ENCODE assay signal across 9 cellular contexts in the genomic region with DNA sequence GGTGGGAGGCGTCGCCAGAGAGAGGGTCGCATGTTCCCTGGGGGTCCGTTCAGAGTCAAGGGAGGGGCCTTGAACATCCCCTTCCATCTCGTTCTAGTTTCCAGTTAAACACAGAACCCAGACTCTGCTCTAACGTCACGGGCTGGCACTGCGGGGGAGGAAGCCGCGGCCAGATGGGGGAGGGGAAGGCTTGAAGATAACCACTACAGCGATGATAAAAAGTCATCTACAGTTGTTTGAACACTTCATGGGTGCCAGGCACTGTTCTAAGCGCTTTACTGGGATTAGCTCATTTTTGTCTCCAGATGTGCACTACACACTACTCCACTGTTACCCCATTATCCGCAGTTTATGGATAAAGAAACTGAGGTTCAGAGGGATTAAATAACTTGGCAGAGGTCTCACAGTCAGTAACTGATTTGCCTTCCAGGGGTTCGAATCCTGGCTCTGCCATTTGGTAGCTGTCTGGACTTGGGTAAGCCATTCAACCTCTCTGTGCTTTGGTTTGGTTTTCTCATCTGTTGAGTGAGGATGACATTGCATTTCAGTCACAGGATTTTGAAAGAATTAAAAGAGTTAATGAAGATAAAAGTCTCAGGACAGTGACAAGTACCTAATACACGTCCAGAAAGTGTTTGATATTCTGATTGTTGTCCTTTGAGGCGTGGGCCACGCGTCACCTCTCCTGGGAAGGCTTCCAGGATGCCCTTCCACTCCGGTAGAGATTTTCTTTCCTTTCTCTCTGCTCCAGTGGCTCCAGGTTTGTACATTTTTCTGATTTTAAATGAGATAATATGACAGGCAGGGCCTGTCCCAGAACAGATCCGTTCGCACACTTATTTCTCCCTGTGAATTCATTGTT. TPM values are rescaled to one million over a fixed set of nuclear protein-coding genes. Genes with fewer than 3 reads are reported as not detected.
DNase-seq lines count a peak whose midpoint lies in the region; ATAC-seq and TF ChIP-seq lines count a peak whose summit lies in the region.
"Had no signal": no experiment of that assay in that cellular context is flagged by ENCODE, and none has a peak within 500 bp of the region (broad histone marks: within the 10 kb centered on the region; RNA-seq: fewer than 3 reads in every experiment).

No MANE protein-coding gene starts in this region.

- H3K9me3 ChIP-seq in HEK293 (ENCODE audit: control insufficient read depth, insufficient read depth, low read depth, low read length): no peaks in the 10 kb centered on the region
- no peaks in the 10 kb centered on the region for H3K9me3 ChIP-seq in mucosa of rectum (ENCODE audit: control insufficient read depth in 2 of 2, low read length in 2 of 2)
- H3K9me3 ChIP-seq in thyroid gland: no peaks in the 10 kb centered on the region
- H3K9me3 ChIP-seq in gastrocnemius medialis: no peaks in the 10 kb centered on the region

- POLR2A ChIA-PET in HEK293 (lab: Yijun Ruan, JAX): interaction anchor here (2.0 kb wide), 1 partner anchor 17 kb away, joined by 5 read pairs; no protein-coding TSS in a partner anchor

- H3K27me3 ChIP-seq in mucosa of rectum (ENCODE audit: control insufficient read depth in 2 of 2, insufficient read depth in 2 of 2, low read length in 2 of 2) (no peaks in the 10 kb centered on the region), thyroid gland (no peaks in the 10 kb centered on the region), gastrocnemius medialis (peaks cover 15 to 25% (median 17%) of the 10 kb centered on the region in 3 donors)

- TF ChIP-seq POLR2A in thyroid gland (IDR thresholded peaks at IDR 0.05): no peak
- TF ChIP-seq POLR2A in gastrocnemius medialis (IDR thresholded peaks at IDR 0.05): no peak

- DNase-seq in T-helper 1 cell (peak in 3 of 5 donors; percentile 34 to 77 (median 43)), thyroid gland (peak; percentile 68 to 79), foreskin fibroblast (no peak), gastrocnemius medialis (no peak)
- DNase-seq: IMR-90 had no signal

- no peak overlapping the region for H3K27ac ChIP-seq in HEK293 (ENCODE audit: extremely low read depth, low read depth, low read length)
- peak overlapping the region; percentile 91 for H3K27ac ChIP-seq in angular gyrus (ENCODE audit: low read depth, low read length)
- H3K27ac ChIP-seq in mucosa of rectum (ENCODE audit: low read depth in 2 of 2, low read length in 2 of 2): peak overlapping the region; percentile 83 to 87
- H3K27ac ChIP-seq in thyroid gland: peak overlapping the region; percentile 60 to 83 (median 80)
- no peak overlapping the region for H3K27ac ChIP-seq in gastrocnemius medialis

- H3K36me3 ChIP-seq in HEK293 (ENCODE audit: control insufficient read depth in 2 of 2, insufficient read depth in 1 of 2, low read length in 2 of 2): no peaks in the 10 kb centered on the region
- no peaks in the 10 kb centered on the region for H3K36me3 ChIP-seq in mucosa of rectum (ENCODE audit: control insufficient read depth in 2 of 2, insufficient read depth in 2 of 2, low read length in 2 of 2)
- no peaks in the 10 kb centered on the region for H3K36me3 ChIP-seq in thyroid gland
- H3K36me3 ChIP-seq in gastrocnemius medialis: no peaks in the 10 kb centered on the region

- peak overlapping the region; percentile 41 to 55 for H3K9ac ChIP-seq in mucosa of rectum (ENCODE audit: low read depth in 1 of 2, low read length in 2 of 2)

- in situ Hi-C loops in gastrocnemius medialis (cut with MboI; ENCODE audit: low sequenced_read_pairs in 4 of 4): no loop called here

- intact Hi-C loops in thyroid gland (cut with DNase I): no loop called here
- intact Hi-C loops in gastrocnemius medialis (cut with DNase I; ENCODE audit: low total_unique reads): no loop called here

- CTCF ChIA-PET in HEK293 (lab: Yijun Ruan, JAX): interaction anchor here (1.0 to 2.6 kb wide), 2 partner anchors 15 to 17 kb away, joined by 3 to 9 read pairs; no protein-coding TSS in a partner anchor

- TF ChIP-seq CTCF in HEK293 (tag by site-specific recombination; IDR thresholded peaks at IDR 0.05): no peak
- no peak for TF ChIP-seq CTCF in thyroid gland (IDR thresholded peaks at IDR 0.05)
- no peak for TF ChIP-seq CTCF in foreskin fibroblast (IDR thresholded peaks at IDR 0.05; ENCODE audit: low read depth, low read length)
- TF ChIP-seq CTCF in gastrocnemius medialis (IDR thresholded peaks at IDR 0.05 in 4 of 5, conservative IDR thresholded peaks at IDR 0.05 in 1 of 5): no peak

- ATAC-seq in HG02759 (IDR thresholded peaks at IDR 0.05; ENCODE audit: unreplicated experiment): no peak
- ATAC-seq in gastrocnemius medialis: no peak

- H3K4me1 ChIP-seq in HEK293 (ENCODE audit: control insufficient read depth, insufficient read depth, low read length): peaks cover 6% of the 10 kb centered on the region; the same call in 1 of the 2 replicates
- H3K4me1 ChIP-seq in mucosa of rectum (ENCODE audit: control insufficient read depth in 2 of 2, insufficient read depth in 2 of 2, low read length in 2 of 2): peaks cover 9 to 19% of the 10 kb centered on the region in 2 donors
- peaks cover 48 to 61% of the 10 kb centered on the region in 2 donors for H3K4me1 ChIP-seq in thyroid gland
- H3K4me1 ChIP-seq in gastrocnemius medialis: no peaks in the 10 kb centered on the region

- H3K4me3 ChIP-seq in HEK293 (ENCODE audit: low read depth, low read length) (peak overlapping the region; percentile 23), mucosa of rectum (ENCODE audit: low read length in 2 of 2) (peak overlapping the region; percentile 29 to 38), thyroid gland (replicated peaks in 1 of 3) (peak overlapping the region in 1 of 3 donors; percentile 46), foreskin fibroblast (ENCODE audit: low read depth in 1 of 2, low read length in 2 of 2) (no peak overlapping the region), gastrocnemius medialis (no peak overlapping the region)

- 37 to 39% methylated on average over 21 of the region's 21 CpGs for WGBS in thyroid gland, 2 donors

TF ChIP-seq in HEK293, 187 proteins besides CTCF, POLR2A, EP300 and RAD21 (continues in another document):
- TF ChIP-seq ZNF664 (tag by site-specific recombination; IDR thresholded peaks at IDR 0.05): peak; percentile 92
- TF ChIP-seq ZFHX2 (tag by site-specific recombination; conservative IDR thresholded peaks at IDR 0.05): peak; percentile 66
- TF ChIP-seq ZEB2 (tag by site-specific recombination; IDR thresholded peaks at IDR 0.05): 0 out of 2 replicates have a peak, but pooled peaks have one; percentile 15
- TF ChIP-seq BCL11A (tag by site-specific recombination; IDR thresholded peaks at IDR 0.05; ENCODE audit: low read depth): no peak
- peak; percentile 50 for TF ChIP-seq EGR2 (tag by site-specific recombination; IDR thresholded peaks at IDR 0.05; ENCODE audit: low read depth)
- peak; percentile 83 for TF ChIP-seq GLIS1 (tag by site-specific recombination; IDR thresholded peaks at IDR 0.05)
- TF ChIP-seq, protein P1, sequence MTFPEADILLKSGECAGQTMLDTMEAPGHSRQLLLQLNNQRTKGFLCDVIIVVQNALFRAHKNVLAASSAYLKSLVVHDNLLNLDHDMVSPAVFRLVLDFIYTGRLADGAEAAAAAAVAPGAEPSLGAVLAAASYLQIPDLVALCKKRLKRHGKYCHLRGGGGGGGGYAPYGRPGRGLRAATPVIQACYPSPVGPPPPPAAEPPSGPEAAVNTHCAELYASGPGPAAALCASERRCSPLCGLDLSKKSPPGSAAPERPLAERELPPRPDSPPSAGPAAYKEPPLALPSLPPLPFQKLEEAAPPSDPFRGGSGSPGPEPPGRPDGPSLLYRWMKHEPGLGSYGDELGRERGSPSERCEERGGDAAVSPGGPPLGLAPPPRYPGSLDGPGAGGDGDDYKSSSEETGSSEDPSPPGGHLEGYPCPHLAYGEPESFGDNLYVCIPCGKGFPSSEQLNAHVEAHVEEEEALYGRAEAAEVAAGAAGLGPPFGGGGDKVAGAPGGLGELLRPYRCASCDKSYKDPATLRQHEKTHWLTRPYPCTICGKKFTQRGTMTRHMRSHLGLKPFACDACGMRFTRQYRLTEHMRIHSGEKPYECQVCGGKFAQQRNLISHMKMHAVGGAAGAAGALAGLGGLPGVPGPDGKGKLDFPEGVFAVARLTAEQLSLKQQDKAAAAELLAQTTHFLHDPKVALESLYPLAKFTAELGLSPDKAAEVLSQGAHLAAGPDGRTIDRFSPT (tag by site-specific recombination; IDR thresholded peaks at IDR 0.05): 0 out of 2 replicates have a peak, but pooled peaks have one; percentile 24
- TF ChIP-seq ZNF416 (tag by site-specific recombination; IDR thresholded peaks at IDR 0.05): no peak
- TF ChIP-seq, protein P2, sequence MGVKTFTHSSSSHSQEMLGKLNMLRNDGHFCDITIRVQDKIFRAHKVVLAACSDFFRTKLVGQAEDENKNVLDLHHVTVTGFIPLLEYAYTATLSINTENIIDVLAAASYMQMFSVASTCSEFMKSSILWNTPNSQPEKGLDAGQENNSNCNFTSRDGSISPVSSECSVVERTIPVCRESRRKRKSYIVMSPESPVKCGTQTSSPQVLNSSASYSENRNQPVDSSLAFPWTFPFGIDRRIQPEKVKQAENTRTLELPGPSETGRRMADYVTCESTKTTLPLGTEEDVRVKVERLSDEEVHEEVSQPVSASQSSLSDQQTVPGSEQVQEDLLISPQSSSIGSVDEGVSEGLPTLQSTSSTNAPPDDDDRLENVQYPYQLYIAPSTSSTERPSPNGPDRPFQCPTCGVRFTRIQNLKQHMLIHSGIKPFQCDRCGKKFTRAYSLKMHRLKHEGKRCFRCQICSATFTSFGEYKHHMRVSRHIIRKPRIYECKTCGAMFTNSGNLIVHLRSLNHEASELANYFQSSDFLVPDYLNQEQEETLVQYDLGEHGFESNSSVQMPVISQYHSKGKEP (tag by site-specific recombination; IDR thresholded peaks at IDR 0.05): no peak
- 0 out of 2 replicates have a peak, but pooled peaks have one; percentile 7 for TF ChIP-seq SP7 (tag by site-specific recombination; IDR thresholded peaks at IDR 0.05)

RNA-seq across cellular contexts. Expression of a gene that starts 0.8 kb away (rescaled TPM):
- total RNA-seq in thyroid gland: 10 to 100 TPM; 27.3 to 52.9 (median 45.1) TPM
- not detected for total RNA-seq in gastrocnemius medialis
- total RNA-seq: IMR-90 had no signal

RNA-seq across cellular contexts. Expression of a gene that starts 13.2 kb away (rescaled TPM):
- under 1 TPM in 1 of 4 donors, not detected in 3; 0.56 TPM for total RNA-seq in thyroid gland
- not detected for total RNA-seq in gastrocnemius medialis
- total RNA-seq: IMR-90 had no signal

RNA-seq across cellular contexts. Expression of a gene that starts 48.9 kb away (rescaled TPM):
- total RNA-seq in thyroid gland: 10 to 100 TPM; 59.9 to 79.3 (median 68.8) TPM
- total RNA-seq in gastrocnemius medialis: 100 to 1,000 TPM in 3 of 4 donors, 10 to 100 TPM in 1; 90.0 to 144 (median 108) TPM

RNA-seq across cellular contexts. Expression of a gene that starts 49.2 kb away (rescaled TPM):
- 10 to 100 TPM; 26.6 to 39.6 (median 32.8) TPM for total RNA-seq in thyroid gland
- total RNA-seq in gastrocnemius medialis: 10 to 100 TPM; 17.7 to 31.2 (median 23.1) TPM

Comparison
In these comparisons a context has a peak if more than half of its experiments do, and no peak if none do; other contexts are left out.
1. H3K27ac ChIP-seq: peak in angular gyrus (single experiment), mucosa of rectum (2 of 2) and thyroid gland (3 of 3); none in HEK293 (single experiment) and gastrocnemius medialis (0 of 4).
2. H3K4me3 ChIP-seq: peak in HEK293 (single experiment) and mucosa of rectum (2 of 2); none in foreskin fibroblast (0 of 2) and gastrocnemius medialis (0 of 4).
3. DNase-seq: peak in T-helper 1 cell (3 of 5) and thyroid gland (2 of 2); none in foreskin fibroblast (0 of 2) and gastrocnemius medialis (0 of 2).
4. RNA of a gene that starts 0.8 kb away (total RNA-seq): 27.3 to 52.9 TPM in thyroid gland; not detected in gastrocnemius medialis; every median in the first group is over 10 times any median in the second.